Comparison of ENCODE assay signal across 9 cellular contexts in genomic region chr11:119065369-119065768, GRCh38. TPM values are rescaled to one million over a fixed set of nuclear protein-coding genes. Genes with fewer than 3 reads are reported as not detected.
DNase-seq lines count a peak whose midpoint lies in the region; ATAC-seq and TF ChIP-seq lines count a peak whose summit lies in the region.
"Had no signal": no experiment of that assay in that cellular context is flagged by ENCODE, and none has a peak within 500 bp of the region (broad histone marks: within the 10 kb centered on the region; RNA-seq: fewer than 3 reads in every experiment).

No MANE protein-coding gene starts in this region.

- H3K9me3 ChIP-seq in DND-41 (ENCODE audit: insufficient read depth, low read length, severe bottlenecking) (no peaks in the 10 kb centered on the region), prostate gland (no peaks in the 10 kb centered on the region)
- H3K9me3 ChIP-seq: SJSA1 had no signal

- peaks cover 12% of the 10 kb centered on the region for H3K36me3 ChIP-seq in DND-41 (ENCODE audit: insufficient read depth, low read length)
- no peaks in the 10 kb centered on the region for H3K36me3 ChIP-seq in prostate gland
- H3K36me3 ChIP-seq: SJSA1 had no signal

- H2AFZ ChIP-seq in DND-41 (ENCODE audit: low read depth, low read length) = no peak overlapping the region

- H4K20me1 ChIP-seq in DND-41 (ENCODE audit: insufficient read depth, low read length) = no peaks in the 10 kb centered on the region

- H3K4me3 ChIP-seq in DND-41 (ENCODE audit: low read depth in 1 of 2, low read length in 2 of 2) = 0 out of 4 replicates have a peak overlapping the region, but pooled peaks of 1 of the 2 experiments have one; percentile 6
- H3K4me3 ChIP-seq in WI38 (ENCODE audit: low read depth, low read length) = no peak overlapping the region
- no peak overlapping the region for H3K4me3 ChIP-seq in epithelial cell of proximal tubule (ENCODE audit: low read depth, low read length)
- no peak overlapping the region for H3K4me3 ChIP-seq in prostate gland
- H3K4me3 ChIP-seq: SJSA1 had no signal

- DNase-seq in DND-41 = peak; percentile 53
- DNase-seq in epithelial cell of proximal tubule (ENCODE audit: low read depth) = no peak
- peak; percentile 52 for DNase-seq in stimulated activated CD4-positive, alpha-beta T cell treated with anti-CD3 and anti-CD28 coated beads, Interleukin-4, amount 100 ng/mL, for 24 hours
- no peak for DNase-seq in prostate gland (ENCODE audit: low spot score)
- no peak for DNase-seq in DMS153 treated with DMSO at 0.1 percent for 48 hours (lab: John Stamatoyannopoulos, UW; ENCODE audit: unreplicated experiment)

- no peak for TF ChIP-seq EP300 in Ishikawa (IDR thresholded peaks at IDR 0.05; ENCODE audit: borderline replicate concordance)

- no peaks in the 10 kb centered on the region for H3K27me3 ChIP-seq in DND-41 (ENCODE audit: insufficient read depth, low read length, poor library complexity)
- no peaks in the 10 kb centered on the region for H3K27me3 ChIP-seq in prostate gland (replicated peaks; ENCODE audit: insufficient read depth)
- H3K27me3 ChIP-seq: SJSA1 had no signal

- H3K9ac ChIP-seq in DND-41 (ENCODE audit: low read depth, low read length) = no peak overlapping the region

- ATAC-seq in DND-41 (ENCODE audit: insufficient read depth, low read depth) (peak; percentile 27; the same call in 1 of the 3 replicates), GM21526 (IDR thresholded peaks at IDR 0.05; ENCODE audit: low FRiP score, unreplicated experiment) (no peak)

- peak; percentile 69 for TF ChIP-seq CTCF in DND-41 (IDR thresholded peaks at IDR 0.05; ENCODE audit: borderline replicate concordance, extremely low read depth, low read length, poor library complexity, severe bottlenecking)
- TF ChIP-seq CTCF in WI38 (IDR thresholded peaks at IDR 0.05; ENCODE audit: low read depth, low read length) = peak; percentile 51; the same call in 1 of the 2 replicates
- TF ChIP-seq CTCF in epithelial cell of proximal tubule (conservative IDR thresholded peaks at IDR 0.05; ENCODE audit: low read depth, low read length) = peak; percentile 50
- TF ChIP-seq CTCF in prostate gland (IDR thresholded peaks at IDR 0.05) = peak in 1 of 4 experiments; percentile 22

- peak; percentile 30; the same call in 1 of the 2 replicates for TF ChIP-seq RAD21 in Ishikawa (IDR thresholded peaks at IDR 0.05; ENCODE audit: low read depth)

- no peak for TF ChIP-seq POLR2A in prostate gland (IDR thresholded peaks at IDR 0.05)

- H3K4me2 ChIP-seq in DND-41 (ENCODE audit: insufficient read depth, low read length) = 0 out of 2 replicates have a peak overlapping the region, but pooled peaks have one; percentile 82

- H3K79me2 ChIP-seq in DND-41 (ENCODE audit: insufficient read depth, low read length) = peaks cover 59% of the 10 kb centered on the region

- H3K4me1 ChIP-seq in DND-41 (ENCODE audit: insufficient read depth, low read length) = peaks cover 35% of the 10 kb centered on the region
- H3K4me1 ChIP-seq in prostate gland (replicated peaks) = peaks cover 9% of the 10 kb centered on the region
- H3K4me1 ChIP-seq: SJSA1 had no signal

- WGBS in prostate gland = 56% methylated on average over 4 of the region's 4 CpGs

- intact Hi-C loops in prostate gland (cut with DNase I) = no loop called here

- H3K27ac ChIP-seq in DND-41 (ENCODE audit: low read length) (no peak overlapping the region; the same call in 1 of the 2 replicates), prostate gland (no peak overlapping the region)
- H3K27ac ChIP-seq: SJSA1 had no signal

TF ChIP-seq in Ishikawa, 13 proteins besides CTCF, POLR2A, EP300 and RAD21:
- no peak for TF ChIP-seq CREB1 (IDR thresholded peaks at IDR 0.05; ENCODE audit: low read depth)
- TF ChIP-seq MAX (IDR thresholded peaks at IDR 0.05) = no peak
- no peak for TF ChIP-seq TAF1 (IDR thresholded peaks at IDR 0.05; ENCODE audit: low read depth)
- no peak for TF ChIP-seq CEBPB (IDR thresholded peaks at IDR 0.05)
- no peak for TF ChIP-seq ZBTB7A (IDR thresholded peaks at IDR 0.05; ENCODE audit: low read depth)
- TF ChIP-seq TEAD4 (IDR thresholded peaks at IDR 0.05) = no peak
- no peak for TF ChIP-seq FOXM1 (IDR thresholded peaks at IDR 0.05; ENCODE audit: borderline replicate concordance, low read depth)
- no peak for TF ChIP-seq YY1 (IDR thresholded peaks at IDR 0.05; ENCODE audit: low read depth)
- no peak for TF ChIP-seq EGR1 (IDR thresholded peaks at IDR 0.05)
- TF ChIP-seq TCF12 (IDR thresholded peaks at IDR 0.05; ENCODE audit: low read depth) = no peak
TF ChIP-seq in Ishikawa: peak in this region for 0.

RNA-seq across cellular contexts. Expression of gene VPS11, which starts 2.2 kb away (rescaled TPM):
- total RNA-seq in epithelial cell of proximal tubule = 13.1 and 19.2 TPM in 2 replicates
- 10 to 100 TPM; 41.1 to 49.1 TPM for total RNA-seq in prostate gland

RNA-seq across cellular contexts. Expression of gene HYOU1, which starts 8.4 kb away (rescaled TPM):
- total RNA-seq in epithelial cell of proximal tubule = 115 and 135 TPM in 2 replicates
- total RNA-seq in prostate gland = 100 to 1,000 TPM; 115 to 149 TPM

RNA-seq across cellular contexts. Expression of gene HMBS, which starts 19.3 kb away (rescaled TPM):
- total RNA-seq in epithelial cell of proximal tubule = 17.0 and 37.1 TPM in 2 replicates
- 10 to 100 TPM in 1 of 2 donors, 1 to 10 TPM in 1; 9.2 to 14.3 TPM for total RNA-seq in prostate gland

RNA-seq across cellular contexts. Expression of gene SLC37A4, which starts 34.7 kb away (rescaled TPM):
- 59.2 and 60.0 TPM in 2 replicates for total RNA-seq in epithelial cell of proximal tubule
- total RNA-seq in prostate gland = 10 to 100 TPM; 36.2 to 58.7 TPM

RNA-seq across cellular contexts. Expression of gene DPAGT1, which starts 36.3 kb away (rescaled TPM):
- total RNA-seq in epithelial cell of proximal tubule = 24.8 and 32.3 TPM in 2 replicates
- total RNA-seq in prostate gland = 10 to 100 TPM; 39.6 to 49.6 TPM

Comparison
In these comparisons a context has a peak if more than half of its experiments do, and no peak if none do; other contexts are left out.
1. DNase-seq: peak in DND-41 (single experiment) and stimulated activated CD4-positive, alpha-beta T cell treated with anti-CD3 and anti-CD28 coated beads, Interleukin-4, amount 100 ng/mL, for 24 hours (single experiment); none in epithelial cell of proximal tubule (single experiment), prostate gland (single experiment) and DMS153 treated with DMSO at 0.1 percent for 48 hours (single experiment).